In genomic region chr12:12224240-12224940, GRCh38 we compare ENCODE assay signal across 1 cellular context.
TF ChIP-seq lines count a peak whose summit lies in the region.

No MANE protein-coding gene starts in this region.

TF ChIP-seq in K562, 482 proteins besides CTCF, POLR2A, EP300 and RAD21 (continued from another document and continues in another):
- TF ChIP-seq TBP (optimal IDR thresholded peaks at IDR 0.05; ENCODE audit: low read depth, low read length), result no peak
- TF ChIP-seq SRSF9 (IDR thresholded peaks at IDR 0.05; ENCODE audit: borderline replicate concordance, low read depth, low read length), result no peak
- TF ChIP-seq RUNX1 (IDR thresholded peaks at IDR 0.05; ENCODE audit: low read depth), result no peak
- TF ChIP-seq KDM4B (IDR thresholded peaks at IDR 0.05; ENCODE audit: borderline replicate concordance in 2 of 2, low read depth in 1 of 2), result no peak
- no peak for TF ChIP-seq ZFP30 (CRISPR knock-in tag; IDR thresholded peaks at IDR 0.05; ENCODE audit: borderline replicate concordance)
- no peak for TF ChIP-seq ZFP91 (CRISPR knock-in tag; IDR thresholded peaks at IDR 0.05)
- TF ChIP-seq PRPF4 (IDR thresholded peaks at IDR 0.05; ENCODE audit: insufficient read depth, low read depth, low read length, poor library complexity, severe bottlenecking), result no peak
- no peak for TF ChIP-seq ZNF507 (tag; conservative IDR thresholded peaks at IDR 0.05)
- TF ChIP-seq ARID1B (IDR thresholded peaks at IDR 0.05), result peak; percentile 82
- TF ChIP-seq DPF2 (IDR thresholded peaks at IDR 0.05), result peak; percentile 74
- no peak for TF ChIP-seq ZNF24 (IDR thresholded peaks at IDR 0.05)
- no peak for TF ChIP-seq NFE2 (IDR thresholded peaks at IDR 0.05; ENCODE audit: low read depth)
- no peak for TF ChIP-seq HDAC3 (IDR thresholded peaks at IDR 0.05; ENCODE audit: borderline replicate concordance, partially characterized antibody)
- no peak for TF ChIP-seq ILF3 (IDR thresholded peaks at IDR 0.05; ENCODE audit: borderline replicate concordance)
- no peak for TF ChIP-seq BRF2 (IDR thresholded peaks at IDR 0.05; ENCODE audit: borderline replicate concordance, insufficient read depth, insufficient read length)
- no peak for TF ChIP-seq HDAC1 (IDR thresholded peaks at IDR 0.05)
- TF ChIP-seq SMAD3 (CRISPR knock-in tag; conservative IDR thresholded peaks at IDR 0.05), result no peak
- no peak for TF ChIP-seq ZMIZ1 (IDR thresholded peaks at IDR 0.05; ENCODE audit: low read depth in 2 of 2, low read length in 2 of 2)
- TF ChIP-seq NFRKB (IDR thresholded peaks at IDR 0.05; ENCODE audit: low read depth), result no peak
- no peak for TF ChIP-seq NFIC (IDR thresholded peaks at IDR 0.05)
- TF ChIP-seq E2F8 (IDR thresholded peaks at IDR 0.05; ENCODE audit: low read depth, partially characterized antibody), result no peak
- TF ChIP-seq NONO (IDR thresholded peaks at IDR 0.05; ENCODE audit: low read depth in 2 of 2, low read length in 1 of 2), result no peak
- TF ChIP-seq TEAD1 (CRISPR knock-in tag; IDR thresholded peaks at IDR 0.05), result no peak
- peak; percentile 80 for TF ChIP-seq TEAD4 (IDR thresholded peaks at IDR 0.05; ENCODE audit: low read length)
- TF ChIP-seq TEAD4 (CRISPR knock-in tag; IDR thresholded peaks at IDR 0.05; ENCODE audit: borderline replicate concordance), result no peak
- TF ChIP-seq GABPB2 (CRISPR knock-in tag; conservative IDR thresholded peaks at IDR 0.05), result no peak
- TF ChIP-seq E2F6 (IDR thresholded peaks at IDR 0.05; ENCODE audit: borderline replicate concordance in 1 of 2, extremely low read depth in 1 of 2, insufficient read depth in 1 of 2, insufficient read length in 1 of 2, low read depth in 1 of 2, low read length in 1 of 2, poor library complexity in 1 of 2, severe bottlenecking in 1 of 2), result peak in 1 of 2 experiments; percentile 34
- no peak for TF ChIP-seq ZNF639 (CRISPR knock-in tag; conservative IDR thresholded peaks at IDR 0.05 in 1 of 2, IDR thresholded peaks at IDR 0.05 in 1 of 2)
- peak; percentile 75; the same call in 1 of the 2 replicates for TF ChIP-seq MTA2 (IDR thresholded peaks at IDR 0.05; ENCODE audit: low read depth)
- no peak for TF ChIP-seq FOXA1 (IDR thresholded peaks at IDR 0.05; ENCODE audit: borderline replicate concordance)
- no peak for TF ChIP-seq ZNF655 (CRISPR knock-in tag; IDR thresholded peaks at IDR 0.05)
- TF ChIP-seq NCOA4 (IDR thresholded peaks at IDR 0.05; ENCODE audit: partially characterized antibody), result no peak
- TF ChIP-seq ARID3B (CRISPR knock-in tag; IDR thresholded peaks at IDR 0.05; ENCODE audit: borderline replicate concordance), result no peak
- TF ChIP-seq PHTF2 (CRISPR knock-in tag; IDR thresholded peaks at IDR 0.05), result no peak
- peak; percentile 62 for TF ChIP-seq TCF3 (CRISPR knock-in tag; IDR thresholded peaks at IDR 0.05)
- TF ChIP-seq ZNF584 (CRISPR knock-in tag; IDR thresholded peaks at IDR 0.05; ENCODE audit: low read depth), result no peak
- TF ChIP-seq, protein P1, sequence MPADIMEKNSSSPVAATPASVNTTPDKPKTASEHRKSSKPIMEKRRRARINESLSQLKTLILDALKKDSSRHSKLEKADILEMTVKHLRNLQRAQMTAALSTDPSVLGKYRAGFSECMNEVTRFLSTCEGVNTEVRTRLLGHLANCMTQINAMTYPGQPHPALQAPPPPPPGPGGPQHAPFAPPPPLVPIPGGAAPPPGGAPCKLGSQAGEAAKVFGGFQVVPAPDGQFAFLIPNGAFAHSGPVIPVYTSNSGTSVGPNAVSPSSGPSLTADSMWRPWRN (IDR thresholded peaks at IDR 0.05; ENCODE audit: low read depth), result no peak
- TF ChIP-seq, protein P2, sequence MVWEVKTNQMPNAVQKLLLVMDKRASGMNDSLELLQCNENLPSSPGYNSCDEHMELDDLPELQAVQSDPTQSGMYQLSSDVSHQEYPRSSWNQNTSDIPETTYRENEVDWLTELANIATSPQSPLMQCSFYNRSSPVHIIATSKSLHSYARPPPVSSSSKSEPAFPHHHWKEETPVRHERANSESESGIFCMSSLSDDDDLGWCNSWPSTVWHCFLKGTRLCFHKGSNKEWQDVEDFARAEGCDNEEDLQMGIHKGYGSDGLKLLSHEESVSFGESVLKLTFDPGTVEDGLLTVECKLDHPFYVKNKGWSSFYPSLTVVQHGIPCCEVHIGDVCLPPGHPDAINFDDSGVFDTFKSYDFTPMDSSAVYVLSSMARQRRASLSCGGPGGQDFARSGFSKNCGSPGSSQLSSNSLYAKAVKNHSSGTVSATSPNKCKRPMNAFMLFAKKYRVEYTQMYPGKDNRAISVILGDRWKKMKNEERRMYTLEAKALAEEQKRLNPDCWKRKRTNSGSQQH (CRISPR knock-in tag; IDR thresholded peaks at IDR 0.05), result no peak
- no peak for TF ChIP-seq RNF219 (CRISPR knock-in tag; IDR thresholded peaks at IDR 0.05)
- TF ChIP-seq BRCA1 (IDR thresholded peaks at IDR 0.05), result no peak
- no peak for TF ChIP-seq BRCA1 (CRISPR knock-in tag; IDR thresholded peaks at IDR 0.05)
- no peak for TF ChIP-seq STAG1 (CRISPR knock-in tag; IDR thresholded peaks at IDR 0.05; ENCODE audit: borderline replicate concordance)
- TF ChIP-seq ZKSCAN3 (CRISPR knock-in tag; IDR thresholded peaks at IDR 0.05), result no peak
- TF ChIP-seq TAL1 (IDR thresholded peaks at IDR 0.05), result peak; percentile 80
- no peak for TF ChIP-seq ASH1L (IDR thresholded peaks at IDR 0.05; ENCODE audit: borderline replicate concordance, low read depth, partially characterized antibody)
- no peak for TF ChIP-seq SMARCA5 (IDR thresholded peaks at IDR 0.05)
- TF ChIP-seq XRCC4 (IDR thresholded peaks at IDR 0.05; ENCODE audit: extremely low read depth, insufficient read depth, insufficient read length), result no peak
- no peak for TF ChIP-seq SMARCC2 (IDR thresholded peaks at IDR 0.05; ENCODE audit: low read depth)
- TF ChIP-seq ZNF583 (CRISPR knock-in tag; IDR thresholded peaks at IDR 0.05), result no peak
- TF ChIP-seq TRIM24 (IDR thresholded peaks at IDR 0.05), result peak in 1 of 2 experiments; percentile 60; a peak in 1 of 4 replicates
